ENCODE assay signal across 8 cellular contexts in the genomic region with DNA sequence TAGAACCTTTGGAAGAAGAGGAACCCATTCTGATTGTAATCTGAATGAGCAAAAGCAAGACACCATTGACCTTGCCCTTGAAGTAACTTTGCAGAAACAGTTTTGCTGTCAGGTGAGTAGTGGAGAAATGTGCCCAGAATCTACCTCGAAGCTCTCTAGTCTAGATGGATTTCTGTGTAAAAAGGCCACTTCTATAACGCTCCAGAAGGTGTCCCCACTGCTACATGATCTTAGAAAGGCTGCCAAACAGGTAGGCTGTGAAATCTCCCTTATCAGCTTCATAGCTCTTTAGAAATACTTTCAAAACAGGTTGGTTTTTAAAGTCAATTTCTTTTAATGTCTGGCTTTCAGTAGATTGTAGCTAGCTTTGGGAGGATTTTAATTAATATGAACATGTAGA.
DNase-seq lines count a peak whose midpoint lies in the region; ATAC-seq and TF ChIP-seq lines count a peak whose summit lies in the region.
"Not testable (repeated sequence)": the region's sequence is repeated elsewhere in the genome, so short reads cannot be mapped to it uniquely, and the experiment has no call there.

No MANE protein-coding gene starts in this region.

- ATAC-seq in RWPE2 (ENCODE audit: low read depth) (peak; percentile 65; the same call in 2 of the 3 replicates), upper lobe of right lung (peak; percentile 66)

- H3K4me1 Mint-ChIP-seq in brain, result not testable (repeated sequence)

- not testable (repeated sequence) for H3K4me3 Mint-ChIP-seq in brain

- H3K36me3 Mint-ChIP-seq in brain, result not testable (repeated sequence)

- H3K4me1 ChIP-seq in RWPE2 (ENCODE audit: insufficient read depth, poor library complexity, severe bottlenecking); upper lobe of right lung: not testable (repeated sequence)

- H3K27ac ChIP-seq in RWPE2 (ENCODE audit: poor library complexity, severe bottlenecking); upper lobe of right lung: not testable (repeated sequence)

- not testable (repeated sequence) for H3K27ac Mint-ChIP-seq in brain

- not testable (repeated sequence) for H3K9me3 Mint-ChIP-seq in brain

- H3K4me3 ChIP-seq in RWPE2 (ENCODE audit: severe bottlenecking); fibroblast of villous mesenchyme (ENCODE audit: low read depth, low read length); upper lobe of right lung: not testable (repeated sequence)

- not testable (repeated sequence) for H3K9me3 ChIP-seq in RWPE2 (ENCODE audit: severe bottlenecking); upper lobe of right lung

- H3K27me3 Mint-ChIP-seq in brain, result not testable (repeated sequence)

- intact Hi-C loops in upper lobe of right lung (cut with DNase I), result not testable (repeated sequence)

- not testable (repeated sequence) for H3K27me3 ChIP-seq in RWPE2 (ENCODE audit: insufficient read depth, poor library complexity, severe bottlenecking); upper lobe of right lung

- DNase-seq in EH (ENCODE audit: low read depth), result peak; percentile 5
- peak; percentile 1 for DNase-seq in LHCN-M2 (ENCODE audit: low read depth)
- peak; percentile 41 for DNase-seq in NCI-H2171 treated with DMSO at 0.1 percent for 48 hours (lab: John Stamatoyannopoulos, UW)
- not testable (repeated sequence) for DNase-seq in RWPE2 (ENCODE audit: low spot score); upper lobe of right lung
- peak; percentile 4 for DNase-seq in fibroblast of villous mesenchyme (ENCODE audit: low read depth)
- peak; percentile 19 to 53 for DNase-seq in lung microvascular endothelial cell (ENCODE audit: low read depth in 2 of 2)

- TF ChIP-seq CTCF in RWPE2 (IDR thresholded peaks at IDR 0.05; ENCODE audit: poor library complexity, severe bottlenecking); upper lobe of right lung (IDR thresholded peaks at IDR 0.05): not testable (repeated sequence)
- TF ChIP-seq CTCF in brain (conservative IDR thresholded peaks at IDR 0.05) (peak; percentile 51 to 59), fibroblast of villous mesenchyme (IDR thresholded peaks at IDR 0.05; ENCODE audit: insufficient read depth, low read depth, low read length) (peak; percentile 2)

- not testable (repeated sequence) for H3K36me3 ChIP-seq in RWPE2 (ENCODE audit: low read depth); upper lobe of right lung
